In genomic region chr22:36284171-36284571, GRCh38 we compare ENCODE assay signal across 1 cellular context.
A peak's percentile ranks its signal among the peaks of the same experiment; 100 is the strongest.
TF ChIP-seq lines count a peak whose summit lies in the region.

No MANE protein-coding gene starts in this region.

TF ChIP-seq in K562, 482 proteins besides CTCF, POLR2A, EP300 and RAD21:
- TF ChIP-seq RBM22 (IDR thresholded peaks at IDR 0.05; ENCODE audit: low read depth, low read length, poor library complexity, severe bottlenecking) (peak; percentile 49), ZNF253 (CRISPR knock-in tag; conservative IDR thresholded peaks at IDR 0.05) (no peak), POLR2G (IDR thresholded peaks at IDR 0.05; ENCODE audit: low read depth, low read length) (0 out of 2 replicates have a peak, but pooled peaks have one; percentile 35)
